ENCODE assay signal across 8 cellular contexts in genomic region chr1:173475564-173476196, GRCh38. TPM values are rescaled to one million over a fixed set of nuclear protein-coding genes. Genes with fewer than 3 reads are reported as not detected.
DNase-seq lines count a peak whose midpoint lies in the region; ATAC-seq, FAIRE-seq and TF ChIP-seq lines count a peak whose summit lies in the region.

No MANE protein-coding gene starts in this region.

- no peaks in the 10 kb centered on the region for H3K27me3 Mint-ChIP-seq in T-helper 2 cell treated with Interferon-gamma antibody and Interleukin-4, amounts not matched to agents 5 μg/mL and 100 μg/mL, for 36 hours (ENCODE audit: low read depth)

- H3K4me3 Mint-ChIP-seq in T-helper 2 cell treated with Interferon-gamma antibody and Interleukin-4, amounts not matched to agents 5 μg/mL and 100 μg/mL, for 36 hours: peak overlapping the region; percentile 85

- peaks cover 11% of the 10 kb centered on the region for H3K9me3 Mint-ChIP-seq in T-helper 2 cell treated with Interferon-gamma antibody and Interleukin-4, amounts not matched to agents 5 μg/mL and 100 μg/mL, for 36 hours

- 19 to 21% methylated on average over 5 of the region's 5 CpGs for WGBS in esophagus squamous epithelium, 2 donors
- WGBS in pancreas, 2 donors: 17 to 28% methylated on average over 5 of the region's 5 CpGs

- intact Hi-C loops in esophagus squamous epithelium (cut with DNase I) (no loop called here), pancreas (cut with DNase I) (no loop called here)

- H3K36me3 ChIP-seq in esophagus squamous epithelium: peaks cover 0 to 15% (median 0%) of the 10 kb centered on the region in 3 donors
- H3K36me3 ChIP-seq in pancreas: no peaks in the 10 kb centered on the region

- no peak for TF ChIP-seq POLR2A in esophagus squamous epithelium (IDR thresholded peaks at IDR 0.05)

- ATAC-seq in pancreas: peak; percentile 12 to 45 (median 22)
- ATAC-seq in GM21737 (IDR thresholded peaks at IDR 0.05; ENCODE audit: unreplicated experiment): no peak
- ATAC-seq in GM18870 (IDR thresholded peaks at IDR 0.05; ENCODE audit: unreplicated experiment): no peak
- no peak for ATAC-seq in HG03460 (IDR thresholded peaks at IDR 0.05; ENCODE audit: unreplicated experiment)

- peak; percentile 33 for DNase-seq in stimulated activated CD4-positive, alpha-beta T cell treated with anti-CD3 and anti-CD28 coated beads, Interleukin-4, amount 100 ng/mL, for 24 hours
- no peak for DNase-seq in stimulated activated CD4-positive, alpha-beta T cell treated with anti-CD3 and anti-CD28 coated beads, Interleukin-4, amount 100 ng/mL, for 1 hour
- peak; percentile 14 for DNase-seq in T-helper 2 cell treated with Interferon-gamma antibody and Interleukin-4, amounts not matched to agents 5 μg/mL and 100 μg/mL, for 36 hours (ENCODE audit: low spot score)
- DNase-seq in esophagus squamous epithelium (lab: John Stamatoyannopoulos, UW): no peak
- DNase-seq in pancreas: peak in 2 of 6 donors; percentile 28 to 29

- peak overlapping the region; percentile 95 for H3K27ac Mint-ChIP-seq in T-helper 2 cell treated with Interferon-gamma antibody and Interleukin-4, amounts not matched to agents 5 μg/mL and 100 μg/mL, for 36 hours

- H3K4me1 ChIP-seq in esophagus squamous epithelium: peaks cover 41 to 64% (median 47%) of the 10 kb centered on the region in 3 donors
- peaks cover 20 to 49% (median 24%) of the 10 kb centered on the region in 3 donors for H3K4me1 ChIP-seq in pancreas

- peak overlapping the region; percentile 88 to 97 (median 92) for H3K27ac ChIP-seq in esophagus squamous epithelium
- H3K27ac ChIP-seq in pancreas: peak overlapping the region; percentile 91 to 98 (median 96)

- H3K4me3 ChIP-seq in esophagus squamous epithelium (peak overlapping the region in 3 of 4 donors; percentile 70 to 92 (median 88)), pancreas (peak overlapping the region; percentile 61 to 89 (median 70))

- no peak for FAIRE-seq in pancreas (lab: Jason Lieb, UNC)

- H3K27me3 ChIP-seq in esophagus squamous epithelium: no peaks in the 10 kb centered on the region
- H3K27me3 ChIP-seq in pancreas: no peaks in the 10 kb centered on the region

- no peak for TF ChIP-seq CTCF in esophagus squamous epithelium (IDR thresholded peaks at IDR 0.05)
- TF ChIP-seq CTCF in pancreas (IDR thresholded peaks at IDR 0.05): no peak

- peaks cover 49% of the 10 kb centered on the region for H3K4me1 Mint-ChIP-seq in T-helper 2 cell treated with Interferon-gamma antibody and Interleukin-4, amounts not matched to agents 5 μg/mL and 100 μg/mL, for 36 hours (ENCODE audit: low read depth)

- peaks cover 47% of the 10 kb centered on the region for H3K36me3 Mint-ChIP-seq in T-helper 2 cell treated with Interferon-gamma antibody and Interleukin-4, amounts not matched to agents 5 μg/mL and 100 μg/mL, for 36 hours (ENCODE audit: low read depth)

- peaks cover 0 to 9% (median 4%) of the 10 kb centered on the region in 3 donors for H3K9me3 ChIP-seq in esophagus squamous epithelium
- no peaks in the 10 kb centered on the region for H3K9me3 ChIP-seq in pancreas

RNA-seq across cellular contexts. Expression of gene PRDX6, which starts 1.5 kb away (rescaled TPM):
- 100 to 1,000 TPM; 141 to 247 (median 175) TPM for total RNA-seq in esophagus squamous epithelium
- total RNA-seq in pancreas: 100 to 1,000 TPM in 3 of 6 donors, 10 to 100 TPM in 3; 89.8 to 126 (median 100) TPM
- 100 to 1,000 TPM; 127 to 129 TPM for polyA plus RNA-seq in pancreas

Comparison
In these comparisons a context has a peak if more than half of its experiments do, and no peak if none do; other contexts are left out.
1. DNase-seq: peak in stimulated activated CD4-positive, alpha-beta T cell treated with anti-CD3 and anti-CD28 coated beads, Interleukin-4, amount 100 ng/mL, for 24 hours (single experiment) and T-helper 2 cell treated with Interferon-gamma antibody and Interleukin-4, amounts not matched to agents 5 μg/mL and 100 μg/mL, for 36 hours (single experiment); none in stimulated activated CD4-positive, alpha-beta T cell treated with anti-CD3 and anti-CD28 coated beads, Interleukin-4, amount 100 ng/mL, for 1 hour (single experiment) and esophagus squamous epithelium (single experiment).
2. ATAC-seq: peak in pancreas (4 of 4); none in GM21737 (single experiment), GM18870 (single experiment) and HG03460 (single experiment).